In the genomic region with DNA sequence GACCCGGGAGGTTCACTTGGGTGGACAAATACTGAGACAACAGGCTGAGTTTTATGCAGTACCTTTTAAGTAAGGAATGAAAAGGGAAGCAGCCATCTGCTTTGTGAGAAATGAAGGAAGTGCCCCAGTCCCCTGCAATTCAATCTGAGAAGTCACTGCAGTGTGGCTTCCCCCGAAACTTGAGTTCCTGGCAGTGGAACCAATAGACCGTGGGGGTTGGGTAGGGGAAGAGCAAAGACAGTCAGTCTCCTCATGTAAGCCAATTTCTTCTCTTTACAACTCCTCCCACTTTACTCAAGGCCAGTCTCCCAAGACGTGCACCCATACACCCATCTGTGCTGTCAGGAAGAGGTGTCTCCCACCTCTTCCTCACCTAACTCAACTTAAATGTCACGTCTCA, we compare ENCODE assay signal across 9 cellular contexts.
DNase-seq lines count a peak whose midpoint lies in the region; ATAC-seq and TF ChIP-seq lines count a peak whose summit lies in the region.
"Had no signal": no experiment of that assay in that cellular context is flagged by ENCODE, and none has a peak within 500 bp of the region (broad histone marks: within the 10 kb centered on the region; RNA-seq: fewer than 3 reads in every experiment).

No MANE protein-coding gene starts in this region.

- no peaks in the 10 kb centered on the region for H3K4me1 ChIP-seq in mucosa of descending colon (ENCODE audit: low read depth)

- no peaks in the 10 kb centered on the region for H3K9me3 ChIP-seq in mucosa of descending colon
- H3K9me3 ChIP-seq: body of pancreas had no signal

- peak; percentile 45 for DNase-seq in OCI-M1 (lab: John Stamatoyannopoulos, UW)
- peak in 1 of 3 donors; percentile 44 for DNase-seq in mucosa of descending colon
- DNase-seq in T1000 (lab: John Stamatoyannopoulos, UW) = no peak
- no peak for DNase-seq in stimulated activated CD4-positive, alpha-beta T cell treated with anti-CD3 and anti-CD28 coated beads, Interleukin-15, amount 100 ng/mL, for 24 hours
- DNase-seq in COLO668 (lab: John Stamatoyannopoulos, UW; ENCODE audit: unreplicated experiment) = no peak

- H3K36me3 ChIP-seq in mucosa of descending colon (ENCODE audit: low read depth) = no peaks in the 10 kb centered on the region

- intact Hi-C loops in mucosa of descending colon (cut with DNase I, micrococcal nuclease) = no loop called here

- ATAC-seq in GM19035 (IDR thresholded peaks at IDR 0.05; ENCODE audit: unreplicated experiment) (peak; percentile 84), HG02763 (IDR thresholded peaks at IDR 0.05; ENCODE audit: unreplicated experiment) (peak; percentile 84), mucosa of descending colon (peak; percentile 60)
- ATAC-seq: body of pancreas; naive thymus-derived CD8-positive, alpha-beta T cell had no signal

- TF ChIP-seq CTCF in mucosa of descending colon (IDR thresholded peaks at IDR 0.05) = no peak

- no peak overlapping the region for H3K4me3 ChIP-seq in mucosa of descending colon
- H3K4me3 ChIP-seq: body of pancreas had no signal
